Comparison of ENCODE assay signal across 15 cellular contexts in the genomic region with DNA sequence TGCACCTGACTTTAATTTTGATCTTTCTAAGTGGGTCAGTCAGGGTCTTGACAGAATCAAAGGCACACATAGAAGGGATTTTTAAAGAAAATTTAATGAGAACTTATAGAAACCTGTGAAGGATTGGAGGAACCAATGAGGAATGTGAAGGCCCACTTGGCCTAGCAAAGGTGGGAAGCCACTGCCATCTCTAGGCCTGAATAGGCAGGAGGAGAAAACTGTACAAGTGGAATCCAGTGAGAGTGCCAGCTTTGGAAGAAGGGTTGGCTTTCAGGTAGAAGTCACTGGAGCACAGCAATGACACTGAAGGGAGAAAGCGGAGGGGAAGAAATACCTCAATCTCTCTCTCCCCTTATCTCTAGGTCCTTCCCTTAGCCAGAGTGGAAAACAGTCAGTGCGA.
A peak's percentile ranks its signal among the peaks of the same experiment; 100 is the strongest.
DNase-seq lines count a peak whose midpoint lies in the region; ATAC-seq and TF ChIP-seq lines count a peak whose summit lies in the region.
"Had no signal": no experiment of that assay in that cellular context is flagged by ENCODE, and none has a peak within 500 bp of the region (broad histone marks: within the 10 kb centered on the region; RNA-seq: fewer than 3 reads in every experiment).

No MANE protein-coding gene starts in this region.

- intact Hi-C loops in naive thymus-derived CD4-positive, alpha-beta T cell (cut with micrococcal nuclease): loop anchor here in 1 of 2 donors (1.0 kb wide), 1 partner anchor 795 kb away; no protein-coding TSS in a partner anchor

- no peaks in the 10 kb centered on the region for H3K27me3 ChIP-seq in naive thymus-derived CD4-positive, alpha-beta T cell (ENCODE audit: control insufficient read depth in 2 of 2, insufficient read depth in 2 of 2, low read length in 2 of 2)
- H3K27me3 ChIP-seq: sigmoid colon had no signal

- TF ChIP-seq CTCF in GM10266 (IDR thresholded peaks at IDR 0.05; ENCODE audit: control insufficient read depth, insufficient read depth, low read depth, missing control alignments) (peak; percentile 4), VCaP (conservative IDR thresholded peaks at IDR 0.05) (0 out of 2 replicates have a peak, but pooled peaks have one; percentile 5)

- no peaks in the 10 kb centered on the region for H3K9me3 ChIP-seq in naive thymus-derived CD4-positive, alpha-beta T cell (ENCODE audit: control insufficient read depth in 2 of 3, low read length in 3 of 3)
- H3K9me3 ChIP-seq: sigmoid colon had no signal

- H3K36me3 ChIP-seq in naive thymus-derived CD4-positive, alpha-beta T cell (ENCODE audit: control insufficient read depth in 2 of 3, insufficient read depth in 3 of 3, low read length in 3 of 3): no peaks in the 10 kb centered on the region
- H3K36me3 ChIP-seq: sigmoid colon had no signal

- no peak overlapping the region for H3K4me3 Mint-ChIP-seq in naive thymus-derived CD4-positive, alpha-beta T cell
- H3K4me3 Mint-ChIP-seq: activated naive CD8-positive, alpha-beta T cell treated with anti-CD3 and anti-CD28 coated beads for 36 hours; stimulated activated naive B cell treated with anti-CD40 and anti-IgM and Interleukin-4, amounts not matched to agents 10 μg/mL and 1 μg/mL and 100 μg/mL, for 72 hours had no signal

- H3K36me3 Mint-ChIP-seq in naive thymus-derived CD4-positive, alpha-beta T cell: no peaks in the 10 kb centered on the region
- H3K36me3 Mint-ChIP-seq: activated naive CD8-positive, alpha-beta T cell treated with anti-CD3 and anti-CD28 coated beads for 36 hours; stimulated activated naive B cell treated with anti-CD40 and anti-IgM and Interleukin-4, amounts not matched to agents 10 μg/mL and 1 μg/mL and 100 μg/mL, for 72 hours had no signal

- peaks cover 0 to 6% (median 0%) of the 10 kb centered on the region in 11 donors for H3K9me3 Mint-ChIP-seq in naive thymus-derived CD4-positive, alpha-beta T cell
- H3K9me3 Mint-ChIP-seq: stimulated activated naive B cell treated with anti-CD40 and anti-IgM and Interleukin-4, amounts not matched to agents 10 μg/mL and 1 μg/mL and 100 μg/mL, for 72 hours had no signal

- no peaks in the 10 kb centered on the region for H3K4me1 ChIP-seq in naive thymus-derived CD4-positive, alpha-beta T cell (ENCODE audit: control insufficient read depth in 2 of 2, insufficient read depth in 2 of 2, low read length in 2 of 2)
- H3K4me1 ChIP-seq: sigmoid colon had no signal

- H3K4me1 Mint-ChIP-seq in naive thymus-derived CD4-positive, alpha-beta T cell: peaks cover 0 to 11% (median 5%) of the 10 kb centered on the region in 7 donors
- H3K4me1 Mint-ChIP-seq: activated naive CD8-positive, alpha-beta T cell treated with anti-CD3 and anti-CD28 coated beads for 36 hours had no signal

- peak; percentile 21 for DNase-seq in Caki2 (ENCODE audit: low read depth)
- DNase-seq in GM10266 (ENCODE audit: extremely low spot score): no peak
- DNase-seq in left kidney (ENCODE audit: low read depth, low spot score): peak; percentile 70
- DNase-seq in germinal center (ENCODE audit: low spot score): no peak
- no peak for DNase-seq in naive thymus-derived CD4-positive, alpha-beta T cell
- DNase-seq: activated naive CD8-positive, alpha-beta T cell treated with anti-CD3 and anti-CD28 coated beads for 36 hours; activated T-cell treated with anti-CD3 and anti-CD28 coated beads for 4 hours; caudate nucleus; islet precursor cell; NCI-H146; sigmoid colon; stimulated activated naive B cell treated with anti-CD40 and anti-IgM and Interleukin-4, amounts not matched to agents 10 μg/mL and 1 μg/mL and 100 μg/mL, for 72 hours had no signal

- ATAC-seq in GM21723 (IDR thresholded peaks at IDR 0.05; ENCODE audit: unreplicated experiment): no peak
- ATAC-seq in naive thymus-derived CD4-positive, alpha-beta T cell: no peak

- H3K27ac ChIP-seq in VCaP: no peak overlapping the region
- no peak overlapping the region for H3K27ac ChIP-seq in naive thymus-derived CD4-positive, alpha-beta T cell (ENCODE audit: low read depth, low read length)
- H3K27ac ChIP-seq: C4-2B, sigmoid colon had no signal

- in situ Hi-C loops in Caki2 (cut with HindIII; ENCODE audit: low pct_unique_long_range_greater_than_20kb, low sequenced_read_pairs): no loop called here

- no peak overlapping the region for H3K27ac Mint-ChIP-seq in naive thymus-derived CD4-positive, alpha-beta T cell
- H3K27ac Mint-ChIP-seq: activated naive CD8-positive, alpha-beta T cell treated with anti-CD3 and anti-CD28 coated beads for 36 hours; stimulated activated naive B cell treated with anti-CD40 and anti-IgM and Interleukin-4, amounts not matched to agents 10 μg/mL and 1 μg/mL and 100 μg/mL, for 72 hours had no signal

- POLR2A ChIA-PET in naive thymus-derived CD4-positive, alpha-beta T cell (lab: Charles Lee): no interaction called here

- H3K27me3 Mint-ChIP-seq in naive thymus-derived CD4-positive, alpha-beta T cell: peaks cover 0 to 3% (median 0%) of the 10 kb centered on the region in 5 donors
- H3K27me3 Mint-ChIP-seq: activated naive CD8-positive, alpha-beta T cell treated with anti-CD3 and anti-CD28 coated beads for 36 hours had no signal

- CTCF ChIA-PET in naive thymus-derived CD4-positive, alpha-beta T cell (lab: Charles Lee): no interaction called here

- no peak overlapping the region for H3K4me3 ChIP-seq in naive thymus-derived CD4-positive, alpha-beta T cell (ENCODE audit: low read length)
- H3K4me3 ChIP-seq: sigmoid colon had no signal

Comparison
In these comparisons a context has a peak if more than half of its experiments do, and no peak if none do; other contexts are left out.
1. DNase-seq: peak in Caki2 (single experiment) and left kidney (single experiment); none in GM10266 (single experiment), germinal center (single experiment) and naive thymus-derived CD4-positive, alpha-beta T cell (0 of 9).